Comparison of ENCODE assay signal across 24 cellular contexts in genomic region chr11:123469089-123469488, GRCh38. TPM values are rescaled to one million over a fixed set of nuclear protein-coding genes. Genes with fewer than 3 reads are reported as not detected.
DNase-seq lines count a peak whose midpoint lies in the region; ATAC-seq, FAIRE-seq and TF ChIP-seq lines count a peak whose summit lies in the region.
"Had no signal": no experiment of that assay in that cellular context is flagged by ENCODE, and none has a peak within 500 bp of the region (broad histone marks: within the 10 kb centered on the region; RNA-seq: fewer than 3 reads in every experiment).

No MANE protein-coding gene starts in this region.

- H4K20me1 ChIP-seq in SK-N-SH (ENCODE audit: insufficient read depth) (no peaks in the 10 kb centered on the region), endothelial cell of umbilical vein (replicated peaks; ENCODE audit: control insufficient read depth, extremely low read depth, insufficient read depth, low read length) (no peaks in the 10 kb centered on the region)

- H2AFZ ChIP-seq in SK-N-SH (ENCODE audit: low read depth) = no peak overlapping the region
- H2AFZ ChIP-seq in endothelial cell of umbilical vein (ENCODE audit: low read depth, low read length) = peak overlapping the region; percentile 81

- WGBS in SK-N-SH (ENCODE audit: low lambda C conversion rate) = 95% methylated on average over 7 of the region's 7 CpGs

- POLR2A ChIA-PET in SK-N-SH (lab: Yijun Ruan, JAX) = no interaction called here
- POLR2A ChIA-PET in endothelial cell of umbilical vein (lab: Charles Lee) = interaction anchor here (1.1 kb wide), 1 partner anchor 407 kb away, joined by 4 read pairs; the partner anchor contains the start of gene HSPA8

- H3K4me3 Mint-ChIP-seq in T-helper 2 cell treated with Interferon-gamma antibody and Interleukin-4, amounts not matched to agents 5 μg/mL and 100 μg/mL, for 36 hours = no peak overlapping the region
- H3K4me3 Mint-ChIP-seq in type B pancreatic cell = no peak overlapping the region
- H3K4me3 Mint-ChIP-seq: activated T-helper 17 cell treated with anti-CD3 and anti-CD28 coated beads, Interleukin-2, amount 50 U/mL, for 72 hours; memory B cell had no signal

- no TSS peak for BruUV-seq in endothelial cell of umbilical vein (replicated peaks; lab: Mats Ljungman, UMichigan)

- intact Hi-C loops in endothelial cell of umbilical vein (cut with micrococcal nuclease) = loop anchor here (5.0 kb wide), 1 partner anchor 1208 kb away; no protein-coding TSS in a partner anchor

- no peak for TF ChIP-seq EP300 in SK-N-SH (IDR thresholded peaks at IDR 0.05; ENCODE audit: borderline replicate concordance in 1 of 2, low read depth in 1 of 2, low read length in 1 of 2)

- H3K27me3 ChIP-seq in SK-N-SH (ENCODE audit: insufficient read depth) = no peaks in the 10 kb centered on the region
- H3K27me3 ChIP-seq in endothelial cell of umbilical vein (ENCODE audit: control insufficient read depth in 2 of 2, insufficient read depth in 2 of 2, low read length in 2 of 2) = no peaks in the 10 kb centered on the region
- H3K27me3 ChIP-seq: body of pancreas had no signal

- no peaks in the 10 kb centered on the region for H3K9me3 Mint-ChIP-seq in T-helper 2 cell treated with Interferon-gamma antibody and Interleukin-4, amounts not matched to agents 5 μg/mL and 100 μg/mL, for 36 hours
- no peaks in the 10 kb centered on the region for H3K9me3 Mint-ChIP-seq in type B pancreatic cell
- H3K9me3 Mint-ChIP-seq: activated T-helper 17 cell treated with anti-CD3 and anti-CD28 coated beads, Interleukin-2, amount 50 U/mL, for 72 hours; memory B cell had no signal

- peaks cover 21% of the 10 kb centered on the region; the same call in 1 of the 2 replicates for H3K79me2 ChIP-seq in SK-N-SH (ENCODE audit: insufficient read depth)
- no peaks in the 10 kb centered on the region for H3K79me2 ChIP-seq in endothelial cell of umbilical vein (ENCODE audit: control insufficient read depth, insufficient read depth, low read length)

- TF ChIP-seq RAD21 in SK-N-SH (IDR thresholded peaks at IDR 0.05; ENCODE audit: low read length) = no peak

- H3K4me3 ChIP-seq in SK-N-SH (ENCODE audit: low read depth in 2 of 2, low read length in 1 of 2) = no peak overlapping the region
- no peak overlapping the region for H3K4me3 ChIP-seq in endothelial cell of umbilical vein (replicated peaks in 1 of 3; ENCODE audit: insufficient read depth in 1 of 3, low read depth in 1 of 3, low read length in 3 of 3)
- H3K4me3 ChIP-seq: body of pancreas had no signal

- TF ChIP-seq CTCF in SK-N-SH (IDR thresholded peaks at IDR 0.05) (no peak), endothelial cell of umbilical vein (IDR thresholded peaks at IDR 0.05; ENCODE audit: extremely low read depth in 1 of 2, insufficient read depth in 1 of 2, low read depth in 1 of 2, low read length in 2 of 2) (no peak), type B pancreatic cell (conservative IDR thresholded peaks at IDR 0.05) (no peak)

- H3K4me1 ChIP-seq in SK-N-SH (ENCODE audit: control insufficient read depth in 1 of 2, insufficient read depth in 2 of 2, low read depth in 1 of 2, low read length in 1 of 2) = peaks cover 0 to 16% of the 10 kb centered on the region in 2 experiments; a peak in 2 of 4 replicates
- H3K4me1 ChIP-seq in endothelial cell of umbilical vein (ENCODE audit: control insufficient read depth, extremely low read depth, insufficient read depth, low read length) = peaks cover 15% of the 10 kb centered on the region
- H3K4me1 ChIP-seq: body of pancreas had no signal

- dilution Hi-C loops in endothelial cell of umbilical vein (cut with MboI; ENCODE audit: extremely low pct_ligation_motif_present, low sequenced_read_pairs) = no loop called here

- no peak overlapping the region for H3K27ac ChIP-seq in SK-N-SH (ENCODE audit: low read depth in 2 of 2, low read length in 1 of 2)
- H3K27ac ChIP-seq in endothelial cell of umbilical vein (ENCODE audit: insufficient read depth, low read depth, low read length) = peak overlapping the region; percentile 24
- H3K27ac ChIP-seq: body of pancreas, C4-2B had no signal

- no peak for TF ChIP-seq POLR2A in endothelial cell of umbilical vein (IDR thresholded peaks at IDR 0.05; ENCODE audit: low read depth, low read length)

- FAIRE-seq in endothelial cell of umbilical vein (lab: Jason Lieb, UNC) = peak; percentile 83
- FAIRE-seq: D721Med, endometrium, HepG2, keratinocyte had no signal

- no peaks in the 10 kb centered on the region for H3K36me3 ChIP-seq in SK-N-SH (replicated peaks in 1 of 2; ENCODE audit: control insufficient read depth in 1 of 2, insufficient read depth in 2 of 2, low read length in 1 of 2)
- no peaks in the 10 kb centered on the region for H3K36me3 ChIP-seq in endothelial cell of umbilical vein (ENCODE audit: control insufficient read depth in 2 of 2, extremely low read depth in 1 of 2, insufficient read depth in 2 of 2, low read length in 2 of 2)

- H3K4me1 Mint-ChIP-seq in T-helper 2 cell treated with Interferon-gamma antibody and Interleukin-4, amounts not matched to agents 5 μg/mL and 100 μg/mL, for 36 hours (ENCODE audit: low read depth) = peaks cover 45% of the 10 kb centered on the region
- H3K4me1 Mint-ChIP-seq in type B pancreatic cell (ENCODE audit: unreplicated experiment) = no peaks in the 10 kb centered on the region
- H3K4me1 Mint-ChIP-seq: memory B cell had no signal

- CTCF ChIA-PET in SK-N-SH (lab: Yijun Ruan, JAX) (interaction anchor here (0.7 to 2.7 kb wide), 5 partner anchors 9 to 208 kb away, joined by 3 to 14 read pairs (median 7); no protein-coding TSS in a partner anchor), endothelial cell of umbilical vein (lab: Charles Lee) (interaction anchor here (0.8 to 3.1 kb wide), 7 partner anchors 9 to 208 kb away, joined by 3 to 20 read pairs (median 7); no protein-coding TSS in a partner anchor)

- H3K4me2 ChIP-seq in SK-N-SH = no peak overlapping the region
- peak overlapping the region; percentile 15 for H3K4me2 ChIP-seq in endothelial cell of umbilical vein (ENCODE audit: insufficient read depth, low read length)

- peaks cover 18% of the 10 kb centered on the region for H3K36me3 Mint-ChIP-seq in T-helper 2 cell treated with Interferon-gamma antibody and Interleukin-4, amounts not matched to agents 5 μg/mL and 100 μg/mL, for 36 hours (ENCODE audit: low read depth)
- no peaks in the 10 kb centered on the region for H3K36me3 Mint-ChIP-seq in type B pancreatic cell
- H3K36me3 Mint-ChIP-seq: memory B cell had no signal

- DNase-seq in SK-N-SH (no peak), NCI-H82 (lab: John Stamatoyannopoulos, UW) (peak; percentile 29), endothelial cell of umbilical vein (ENCODE audit: low read depth, low spot score) (peak; percentile 79), pons (ENCODE audit: low spot score) (peak; percentile 67), type B pancreatic cell (ENCODE audit: extremely low spot score, unreplicated experiment) (no peak), NCI-H446 (lab: John Stamatoyannopoulos, UW) (no peak)
- no peak for DNase-seq in T-helper 2 cell treated with Interferon-gamma antibody and Interleukin-4, amounts not matched to agents 5 μg/mL and 100 μg/mL, for 36 hours (ENCODE audit: low spot score)
- DNase-seq: ACHN; body of pancreas; cortex of kidney; NCI-H1694; NCI-H446 treated with DMSO at 0.1 percent for 48 hours; occipital lobe; retina; stimulated activated CD8-positive, alpha-beta memory T cell treated with anti-CD3 and anti-CD28 coated beads, Interleukin-4, amount 100 ng/mL, for 48 hours; SW 1271 had no signal

- no peaks in the 10 kb centered on the region for H3K9me1 ChIP-seq in endothelial cell of umbilical vein (replicated peaks; ENCODE audit: control insufficient read depth, extremely low read depth, insufficient read depth, low read length)

- no peak overlapping the region for H3K27ac Mint-ChIP-seq in T-helper 2 cell treated with Interferon-gamma antibody and Interleukin-4, amounts not matched to agents 5 μg/mL and 100 μg/mL, for 36 hours
- no peak overlapping the region for H3K27ac Mint-ChIP-seq in type B pancreatic cell
- H3K27ac Mint-ChIP-seq: activated T-helper 17 cell treated with anti-CD3 and anti-CD28 coated beads, Interleukin-2, amount 50 U/mL, for 72 hours; memory B cell had no signal

- H3K9me2 ChIP-seq in SK-N-SH = no peaks in the 10 kb centered on the region

- H3K9ac ChIP-seq in SK-N-SH (no peak overlapping the region), endothelial cell of umbilical vein (replicated peaks; ENCODE audit: extremely low read depth, insufficient read depth, low read length) (no peak overlapping the region)

- peaks cover 5% of the 10 kb centered on the region for H3F3A ChIP-seq in SK-N-SH (replicated peaks; ENCODE audit: insufficient read depth)

- H3K9me3 ChIP-seq in SK-N-SH (no peaks in the 10 kb centered on the region), endothelial cell of umbilical vein (replicated peaks; ENCODE audit: control insufficient read depth, insufficient read depth, low read length) (no peaks in the 10 kb centered on the region)
- H3K9me3 ChIP-seq: body of pancreas had no signal

- ATAC-seq in SK-N-SH treated with all-trans-retinoic acid at 6 μM for 48 hours = no peak
- ATAC-seq: activated T-helper 17 cell treated with anti-CD3 and anti-CD28 coated beads, Interleukin-2, amount 50 U/mL, for 72 hours; body of pancreas; HepG2 had no signal

- no peaks in the 10 kb centered on the region for H3K27me3 Mint-ChIP-seq in T-helper 2 cell treated with Interferon-gamma antibody and Interleukin-4, amounts not matched to agents 5 μg/mL and 100 μg/mL, for 36 hours (ENCODE audit: low read depth)
- peaks cover 2% of the 10 kb centered on the region for H3K27me3 Mint-ChIP-seq in type B pancreatic cell
- H3K27me3 Mint-ChIP-seq: activated T-helper 17 cell treated with anti-CD3 and anti-CD28 coated beads, Interleukin-2, amount 50 U/mL, for 72 hours had no signal

TF ChIP-seq in SK-N-SH treated with all-trans-retinoic acid at 6 μM for 48 hours, 23 proteins besides CTCF, POLR2A, EP300 and RAD21 (continues in another document):
- TF ChIP-seq BACH2 (CRISPR knock-in tag; IDR thresholded peaks at IDR 0.05; ENCODE audit: borderline replicate concordance) = no peak

TF ChIP-seq in SK-N-SH, 30 proteins besides CTCF, POLR2A, EP300 and RAD21 (continues in another document):
- no peak for TF ChIP-seq SMC3 (IDR thresholded peaks at IDR 0.05; ENCODE audit: low read depth, low read length)

RNA-seq across cellular contexts. Expression of gene GRAMD1B, which starts 39.0 kb away (rescaled TPM):
- polyA plus RNA-seq in SK-N-SH (2012; rRNA removed) (14.0 and 14.5 TPM in 2 replicates), endothelial cell of umbilical vein (4.5 and 5.1 TPM in 2 replicates)
- polyA plus RNA-seq in SK-N-SH (2012; cell fraction: cytosol; rRNA removed) = 7.1 and 8.4 TPM in 2 replicates
- 40.4 and 41.9 TPM in 2 replicates for polyA plus RNA-seq in SK-N-SH (2012; cell fraction: nucleus; rRNA removed)
- total RNA-seq in endothelial cell of umbilical vein (6.8 and 11.1 TPM in 2 replicates), type B pancreatic cell (ENCODE audit: low replicate concordance) (2.6 and 15.2 TPM in 2 replicates)
- 3.4 and 4.1 TPM in 2 replicates for polyA plus RNA-seq in endothelial cell of umbilical vein (2011; cell fraction: cytosol; rRNA removed)
- 16.8 and 18.4 TPM in 2 replicates for polyA plus RNA-seq in endothelial cell of umbilical vein (2011; cell fraction: nucleus; rRNA removed)
- polyA plus RNA-seq in endothelial cell of umbilical vein (2012) = 2.2 and 2.3 TPM in 2 replicates
- 9.1 and 9.2 TPM in 2 replicates for polyA minus RNA-seq in endothelial cell of umbilical vein
- 56.6 TPM for polyA minus RNA-seq in endothelial cell of umbilical vein (2011; cell fraction: cytosol; rRNA and poly(A)+ RNA removed)
- polyA minus RNA-seq in endothelial cell of umbilical vein (2011; cell fraction: nucleus; rRNA and poly(A)+ RNA removed) = 12.2 and 12.7 TPM in 2 replicates
- total RNA-seq: HepG2 had no signal

Comparison
In these comparisons a context has a peak if more than half of its experiments do, and no peak if none do; other contexts are left out.
1. DNase-seq: peak in NCI-H82 (single experiment), endothelial cell of umbilical vein (single experiment) and pons (single experiment); none in SK-N-SH (single experiment), T-helper 2 cell treated with Interferon-gamma antibody and Interleukin-4, amounts not matched to agents 5 μg/mL and 100 μg/mL, for 36 hours (single experiment), type B pancreatic cell (single experiment) and NCI-H446 (0 of 2).